ENCODE assay signal across 7 cellular contexts in the genomic region with DNA sequence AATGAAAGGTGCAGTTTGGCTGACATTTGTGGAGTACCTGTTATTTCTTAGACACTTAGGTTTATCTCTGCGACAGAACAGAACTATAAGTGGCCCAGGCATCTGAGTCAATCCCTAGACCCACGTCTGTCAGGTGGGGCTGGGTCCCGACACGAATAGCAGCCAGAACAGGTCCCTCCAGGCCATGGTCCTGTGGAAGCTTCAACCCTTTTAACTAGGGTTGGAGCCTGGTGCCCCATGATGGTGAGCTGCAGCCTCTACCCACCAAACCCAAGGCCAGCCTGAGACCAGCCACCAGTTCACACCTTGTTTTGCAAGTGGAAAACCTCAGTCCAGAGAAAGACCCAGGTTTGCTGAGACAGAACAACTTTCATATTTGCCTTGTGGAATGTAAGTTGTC.
"Had no signal": no experiment of that assay in that cellular context is flagged by ENCODE, and none has a peak within 500 bp of the region (broad histone marks: within the 10 kb centered on the region; RNA-seq: fewer than 3 reads in every experiment).

No MANE protein-coding gene starts in this region.

- H3K27ac ChIP-seq: HL-60, KMS-11 had no signal

- ATAC-seq: HepG2 had no signal

- H3K9ac ChIP-seq: KMS-11 had no signal

- FAIRE-seq: HepG2, HTR-8/SVneo had no signal

- H3K4me2 ChIP-seq: KMS-11 had no signal

- DNase-seq: IMR-90, KBM-7, KG1 had no signal
